ENCODE assay signal across 8 cellular contexts in the genomic region with DNA sequence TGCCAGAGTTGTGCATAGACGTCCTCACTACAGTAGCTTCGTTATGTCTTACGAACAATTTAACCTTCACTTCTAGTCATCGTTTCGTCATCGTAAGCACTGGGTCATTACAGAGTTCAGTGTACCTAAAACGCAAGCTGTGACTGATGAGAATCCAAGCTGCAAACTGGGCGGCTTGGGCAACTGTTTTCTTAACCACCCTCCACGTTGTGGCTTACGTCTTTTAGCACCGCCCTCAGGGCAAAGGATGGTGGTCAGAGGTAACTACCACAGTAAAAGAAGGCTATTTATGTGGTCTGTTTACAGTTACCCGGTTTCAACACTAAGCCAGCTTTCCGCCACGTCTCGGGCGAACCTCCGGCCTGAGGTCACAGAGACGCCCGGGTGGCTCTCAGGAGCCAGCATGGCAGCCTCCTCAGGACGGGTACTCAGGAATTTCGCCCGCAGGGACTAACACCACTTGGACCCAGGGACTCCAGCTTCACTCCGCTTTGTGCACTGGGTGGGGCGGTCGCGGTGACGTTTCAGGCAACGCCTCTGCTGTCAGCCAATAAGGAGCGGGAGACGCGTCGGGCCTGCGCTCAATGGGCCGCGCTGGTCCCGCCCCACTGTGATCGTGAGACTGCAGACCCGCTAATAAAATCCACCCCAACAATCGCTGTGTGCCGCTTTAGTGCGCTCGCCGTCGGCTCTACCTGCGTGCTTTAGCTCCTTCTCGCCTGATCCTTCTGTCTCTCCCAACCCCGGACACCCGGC. TPM values are rescaled to one million over a fixed set of nuclear protein-coding genes. Genes with fewer than 3 reads are reported as not detected.
DNase-seq lines count a peak whose midpoint lies in the region; ATAC-seq and FAIRE-seq lines count a peak whose summit lies in the region.

A gene (plus strand): TSS at position 665 of the 756 bp plus-strand sequence. CDS start 148 bp downstream, outside the sequence.

- peak within 1 kb of the TSS; percentile 1 for H3K18ac ChIP-seq in mesendoderm (ENCODE audit: low read length)

- no peak within 1 kb of the TSS for H2BK5ac ChIP-seq in mesendoderm (ENCODE audit: low read length)

- H2BK15ac ChIP-seq in mesendoderm (replicated peaks; ENCODE audit: low read depth) = no peak within 1 kb of the TSS

- peak within 1 kb of the TSS; percentile 90 for H3K4me2 ChIP-seq in mesendoderm (ENCODE audit: low read length)

- no CpG with 5 or more reads among the region's 48 CpGs for WGBS in mesendoderm (ENCODE audit: extremely low coverage, insufficient coverage, low lambda C conversion rate)

- no peak within 1 kb of the TSS for H4K8ac ChIP-seq in mesendoderm (ENCODE audit: low read depth, low read length)

- peak within 1 kb of the TSS; percentile 77 for H3K9ac ChIP-seq in endocrine pancreas (ENCODE audit: control insufficient read depth, insufficient read depth, low read length)
- peak within 1 kb of the TSS; percentile 76 for H3K9ac ChIP-seq in mesendoderm (ENCODE audit: low read length)

- ATAC-seq in GM21367 (IDR thresholded peaks at IDR 0.05; ENCODE audit: unreplicated experiment) = peak; percentile 95

- FAIRE-seq in HTR-8/SVneo (lab: Jason Lieb, UNC) = peak; percentile 77

- no peak within 1 kb of the TSS for H3K4ac ChIP-seq in mesendoderm (ENCODE audit: low read depth, low read length)

- peak within 1 kb of the TSS; percentile 7 for H3K23ac ChIP-seq in mesendoderm (ENCODE audit: low read length)

- H4K5ac ChIP-seq in mesendoderm (ENCODE audit: low read length) = no peak within 1 kb of the TSS

- H3K4me3 ChIP-seq in endocrine pancreas (ENCODE audit: control insufficient read depth, insufficient read depth, low read length) (peak within 1 kb of the TSS; percentile 95), mesendoderm (ENCODE audit: low read length) (peak within 1 kb of the TSS; percentile 72)

- H3K27me3 ChIP-seq in endocrine pancreas (ENCODE audit: control insufficient read depth, insufficient read depth, low read length) (no peaks in the 10 kb centered on the region), mesendoderm (ENCODE audit: insufficient read depth, low read length, poor library complexity) (no peaks in the 10 kb centered on the region)

- no peaks in the 10 kb centered on the region for H3K9me3 ChIP-seq in endocrine pancreas (ENCODE audit: control insufficient read depth, low read length)

- H3K27ac ChIP-seq in mesendoderm (ENCODE audit: low read depth, low read length) = peak within 1 kb of the TSS; percentile 72

- H3K79me1 ChIP-seq in mesendoderm (ENCODE audit: low read length) = peaks cover 1% of the 10 kb centered on the region

- H3K36me3 ChIP-seq in endocrine pancreas (ENCODE audit: control insufficient read depth, insufficient read depth, low read length) (no peaks in the 10 kb centered on the region), mesendoderm (ENCODE audit: control insufficient read depth, insufficient read depth, low read length) (no peaks in the 10 kb centered on the region)

- H3K56ac ChIP-seq in mesendoderm (ENCODE audit: low read length) = peak within 1 kb of the TSS; percentile 92

- no peak within 1 kb of the TSS for H2BK120ac ChIP-seq in mesendoderm (ENCODE audit: low read depth, low read length)

- H2AK5ac ChIP-seq in mesendoderm (ENCODE audit: low read length) = no peak within 1 kb of the TSS

- DNase-seq in COR-L47 (lab: John Stamatoyannopoulos, UW) (peak; percentile 92), HTR-8/SVneo (ENCODE audit: insufficient read length, low spot score) (peak; percentile 93), NOMO-1 treated with dmso at 0.1 percent for 144 hours (lab: John Stamatoyannopoulos, UW; ENCODE audit: unreplicated experiment) (peak; percentile 94), mesendoderm (peak; percentile 99)
- peak; percentile 80 for DNase-seq in activated CD8-positive, alpha-beta memory T cell treated with anti-CD3 and anti-CD28 coated beads, Interleukin-2, amount 50 U/mL, for 1 hour (ENCODE audit: extremely low read depth)
- DNase-seq in stimulated activated CD8-positive, alpha-beta memory T cell treated with anti-CD3 and anti-CD28 coated beads, Interleukin-15, amount 100 ng/mL, for 1 hour (ENCODE audit: low read depth) = peak; percentile 84

- H3K4me1 ChIP-seq in endocrine pancreas (ENCODE audit: control insufficient read depth, insufficient read depth, low read length) = no peaks in the 10 kb centered on the region
- H3K4me1 ChIP-seq in mesendoderm (ENCODE audit: control insufficient read depth, low read depth, low read length) = no peaks in the 10 kb centered on the region

- peaks cover 15% of the 10 kb centered on the region for H3K79me2 ChIP-seq in mesendoderm (ENCODE audit: control insufficient read depth, insufficient read depth, low read length)

RNA-seq across cellular contexts. Expression of the gene that starts here (rescaled TPM):
- 18.5 TPM for polyA plus RNA-seq in mesendoderm (2013, experiment 1 of 2)
- polyA plus RNA-seq in mesendoderm (2013, experiment 2 of 2) = 20.1 TPM

Comparison
In these comparisons a context has a peak if more than half of its experiments do, and no peak if none do; other contexts are left out.
1. Peak in every context shown above with its lines: DNase-seq, ATAC-seq, H3K4me3 ChIP-seq and H3K27ac ChIP-seq.